ENCODE assay signal across 8 cellular contexts in the genomic region with DNA sequence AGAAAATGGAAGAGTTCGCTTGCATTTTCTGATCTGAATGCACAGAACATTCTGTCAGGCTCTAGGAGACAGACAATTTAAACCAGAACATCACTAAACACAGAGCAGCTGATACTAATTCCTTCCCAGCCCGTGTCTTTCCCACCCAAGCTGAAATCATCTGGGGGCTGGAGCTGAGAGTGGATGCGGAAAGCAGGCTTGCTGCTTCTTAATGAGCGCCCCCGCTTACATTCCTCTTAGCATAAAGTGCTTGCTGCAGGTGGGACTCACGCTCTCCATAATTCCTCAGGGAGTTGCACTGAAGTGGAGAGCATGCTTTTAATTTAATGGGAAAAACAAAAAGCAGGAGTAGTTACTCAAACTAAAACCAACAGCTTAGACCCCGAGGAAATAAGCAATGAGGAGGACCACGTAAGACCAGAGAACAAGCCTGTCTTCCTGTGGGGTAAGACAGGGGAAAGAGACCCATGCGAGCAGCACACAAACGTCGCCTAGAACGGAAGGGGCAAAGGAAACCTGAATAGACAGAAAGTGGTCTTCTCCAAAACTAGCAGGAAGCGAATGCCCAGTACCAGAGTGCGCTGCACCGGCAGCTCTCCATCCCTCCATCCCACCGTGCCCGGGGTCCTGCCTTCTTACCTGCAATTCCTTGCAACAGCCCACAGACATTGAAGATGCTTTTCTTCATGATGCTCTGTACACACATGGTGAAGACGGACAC.
A peak's percentile ranks its signal among the peaks of the same experiment; 100 is the strongest.
DNase-seq lines count a peak whose midpoint lies in the region; ATAC-seq and TF ChIP-seq lines count a peak whose summit lies in the region.
"Had no signal": no experiment of that assay in that cellular context is flagged by ENCODE, and none has a peak within 500 bp of the region (broad histone marks: within the 10 kb centered on the region; RNA-seq: fewer than 3 reads in every experiment).

No MANE protein-coding gene starts in this region.

- H3K4me3 ChIP-seq in HEK293 (ENCODE audit: low read depth, low read length) (no peak overlapping the region), esophagus squamous epithelium (peak overlapping the region; percentile 25 to 63 (median 48)), skeletal muscle satellite cell (ENCODE audit: low read length) (peak overlapping the region; percentile 77)

- TF ChIP-seq POLR2A in esophagus squamous epithelium (IDR thresholded peaks at IDR 0.05), result no peak

- DNase-seq in OCI-M1 (lab: John Stamatoyannopoulos, UW), result peak; percentile 53
- no peak for DNase-seq in esophagus squamous epithelium (lab: John Stamatoyannopoulos, UW)
- DNase-seq in hepatic stellate cell (ENCODE audit: low spot score), result no peak
- no peak for DNase-seq in NCI-H1092 treated with DMSO at 0.1 percent for 48 hours (lab: John Stamatoyannopoulos, UW)
- DNase-seq: NCI-H187 treated with DMSO at 0.1 percent for 48 hours had no signal

- peaks cover 43% of the 10 kb centered on the region for H3K4me1 ChIP-seq in HEK293 (ENCODE audit: control insufficient read depth, insufficient read depth, low read length)
- peaks cover 29 to 59% (median 31%) of the 10 kb centered on the region in 3 donors for H3K4me1 ChIP-seq in esophagus squamous epithelium
- peaks cover 81% of the 10 kb centered on the region for H3K4me1 ChIP-seq in skeletal muscle satellite cell (ENCODE audit: control insufficient read depth, insufficient read depth, low read length)

- H3K27ac ChIP-seq in HEK293 (ENCODE audit: extremely low read depth, low read depth, low read length), result peak overlapping the region; percentile 53; the same call in 1 of the 2 replicates
- peak overlapping the region in 3 of 4 donors; percentile 58 to 73 (median 69) for H3K27ac ChIP-seq in esophagus squamous epithelium

- H3K9me3 ChIP-seq in HEK293 (ENCODE audit: control insufficient read depth, insufficient read depth, low read depth, low read length), result no peaks in the 10 kb centered on the region
- no peaks in the 10 kb centered on the region for H3K9me3 ChIP-seq in esophagus squamous epithelium
- H3K9me3 ChIP-seq in skeletal muscle satellite cell (replicated peaks; ENCODE audit: low read length), result no peaks in the 10 kb centered on the region

- no peaks in the 10 kb centered on the region for H3K36me3 ChIP-seq in HEK293 (ENCODE audit: control insufficient read depth in 2 of 2, insufficient read depth in 1 of 2, low read length in 2 of 2)
- no peaks in the 10 kb centered on the region for H3K36me3 ChIP-seq in esophagus squamous epithelium
- no peaks in the 10 kb centered on the region for H3K36me3 ChIP-seq in skeletal muscle satellite cell (ENCODE audit: insufficient read depth, low read length)

- intact Hi-C loops in esophagus squamous epithelium (cut with DNase I), result no loop called here

- CTCF ChIA-PET in HEK293 (lab: Yijun Ruan, JAX), result interaction anchor here (0.6 to 2.0 kb wide), 5 partner anchors 12 to 411 kb away, joined by 3 to 9 read pairs (median 3); no protein-coding TSS in a partner anchor

- H3K27me3 ChIP-seq in esophagus squamous epithelium (peaks cover 0 to 19% (median 0%) of the 10 kb centered on the region in 4 donors), skeletal muscle satellite cell (ENCODE audit: control insufficient read depth, insufficient read depth, low read length) (no peaks in the 10 kb centered on the region)

- no peak for ATAC-seq in HG02973 (IDR thresholded peaks at IDR 0.05; ENCODE audit: unreplicated experiment)

- WGBS in esophagus squamous epithelium, 2 donors, result 73 to 87% methylated on average over 16 to 17 of the region's 18 CpGs

- POLR2A ChIA-PET in HEK293 (lab: Yijun Ruan, JAX), result interaction anchor here (0.7 kb wide), 1 partner anchor 475 kb away, joined by 3 read pairs; no protein-coding TSS in a partner anchor

- peak overlapping the region; percentile 84 for H3K9ac ChIP-seq in skeletal muscle satellite cell (ENCODE audit: low read depth, low read length)

- TF ChIP-seq CTCF in HEK293 (tag by site-specific recombination; IDR thresholded peaks at IDR 0.05) (no peak), esophagus squamous epithelium (IDR thresholded peaks at IDR 0.05) (no peak)

- H3K4me2 ChIP-seq in skeletal muscle satellite cell (ENCODE audit: low read length), result peak overlapping the region; percentile 90

TF ChIP-seq in HEK293, 187 proteins besides CTCF, POLR2A, EP300 and RAD21:
- TF ChIP-seq OSR2 (tag by site-specific recombination; IDR thresholded peaks at IDR 0.05) (peak; percentile 41; the same call in 1 of the 2 replicates), ZNF132 (tag by site-specific recombination; IDR thresholded peaks at IDR 0.05; ENCODE audit: borderline replicate concordance) (no peak), GLIS1 (tag by site-specific recombination; IDR thresholded peaks at IDR 0.05) (peak; percentile 54), WT1 (tag by site-specific recombination; IDR thresholded peaks at IDR 0.05) (peak; percentile 55), ZFHX2 (tag by site-specific recombination; conservative IDR thresholded peaks at IDR 0.05) (0 out of 2 replicates have a peak, but pooled peaks have one; percentile 9), SCRT1 (tag by site-specific recombination; IDR thresholded peaks at IDR 0.05; ENCODE audit: borderline replicate concordance) (0 out of 2 replicates have a peak, but pooled peaks have one; percentile 15), ZNF777 (tag by site-specific recombination; IDR thresholded peaks at IDR 0.05; ENCODE audit: borderline replicate concordance) (no peak)
- TF ChIP-seq, protein P1, sequence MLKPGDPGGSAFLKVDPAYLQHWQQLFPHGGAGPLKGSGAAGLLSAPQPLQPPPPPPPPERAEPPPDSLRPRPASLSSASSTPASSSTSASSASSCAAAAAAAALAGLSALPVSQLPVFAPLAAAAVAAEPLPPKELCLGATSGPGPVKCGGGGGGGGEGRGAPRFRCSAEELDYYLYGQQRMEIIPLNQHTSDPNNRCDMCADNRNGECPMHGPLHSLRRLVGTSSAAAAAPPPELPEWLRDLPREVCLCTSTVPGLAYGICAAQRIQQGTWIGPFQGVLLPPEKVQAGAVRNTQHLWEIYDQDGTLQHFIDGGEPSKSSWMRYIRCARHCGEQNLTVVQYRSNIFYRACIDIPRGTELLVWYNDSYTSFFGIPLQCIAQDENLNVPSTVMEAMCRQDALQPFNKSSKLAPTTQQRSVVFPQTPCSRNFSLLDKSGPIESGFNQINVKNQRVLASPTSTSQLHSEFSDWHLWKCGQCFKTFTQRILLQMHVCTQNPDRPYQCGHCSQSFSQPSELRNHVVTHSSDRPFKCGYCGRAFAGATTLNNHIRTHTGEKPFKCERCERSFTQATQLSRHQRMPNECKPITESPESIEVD (tag by site-specific recombination; IDR thresholded peaks at IDR 0.05), result peak; percentile 44; the same call in 1 of the 2 replicates
- TF ChIP-seq, protein P2, sequence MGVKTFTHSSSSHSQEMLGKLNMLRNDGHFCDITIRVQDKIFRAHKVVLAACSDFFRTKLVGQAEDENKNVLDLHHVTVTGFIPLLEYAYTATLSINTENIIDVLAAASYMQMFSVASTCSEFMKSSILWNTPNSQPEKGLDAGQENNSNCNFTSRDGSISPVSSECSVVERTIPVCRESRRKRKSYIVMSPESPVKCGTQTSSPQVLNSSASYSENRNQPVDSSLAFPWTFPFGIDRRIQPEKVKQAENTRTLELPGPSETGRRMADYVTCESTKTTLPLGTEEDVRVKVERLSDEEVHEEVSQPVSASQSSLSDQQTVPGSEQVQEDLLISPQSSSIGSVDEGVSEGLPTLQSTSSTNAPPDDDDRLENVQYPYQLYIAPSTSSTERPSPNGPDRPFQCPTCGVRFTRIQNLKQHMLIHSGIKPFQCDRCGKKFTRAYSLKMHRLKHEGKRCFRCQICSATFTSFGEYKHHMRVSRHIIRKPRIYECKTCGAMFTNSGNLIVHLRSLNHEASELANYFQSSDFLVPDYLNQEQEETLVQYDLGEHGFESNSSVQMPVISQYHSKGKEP (tag by site-specific recombination; IDR thresholded peaks at IDR 0.05), result peak; percentile 63; the same call in 1 of the 2 replicates
